17 cellular contexts compared by ENCODE assay signal in the genomic region with DNA sequence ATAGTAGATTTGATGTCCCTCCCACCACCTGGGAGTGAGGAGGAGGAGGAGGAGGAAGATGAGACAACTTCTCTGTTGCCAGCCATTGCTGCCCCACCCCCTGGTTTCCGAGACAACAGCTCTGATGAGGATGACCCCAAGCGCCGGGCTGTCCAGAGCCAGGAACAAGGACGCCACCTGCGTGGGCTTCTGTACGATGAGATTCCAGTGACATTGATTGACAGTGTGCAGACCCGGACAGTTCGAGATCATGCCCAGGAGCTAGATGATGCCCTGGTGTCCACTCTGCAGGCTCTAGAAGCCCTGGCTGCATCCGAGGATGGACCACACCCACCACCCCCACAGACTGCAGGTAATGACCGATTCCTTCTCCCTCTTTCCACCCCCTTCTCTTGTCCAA. TPM values are rescaled to one million over a fixed set of nuclear protein-coding genes. Genes with fewer than 3 reads are reported as not detected.
A peak's percentile ranks its signal among the peaks of the same experiment; 100 is the strongest.
DNase-seq lines count a peak whose midpoint lies in the region; ATAC-seq and TF ChIP-seq lines count a peak whose summit lies in the region.
"Had no signal": no experiment of that assay in that cellular context is flagged by ENCODE, and none has a peak within 500 bp of the region (broad histone marks: within the 10 kb centered on the region; RNA-seq: fewer than 3 reads in every experiment).

No MANE protein-coding gene starts in this region.

- ATAC-seq in HG03571 (IDR thresholded peaks at IDR 0.05; ENCODE audit: unreplicated experiment) (no peak), upper lobe of right lung (no peak)

- no peaks in the 10 kb centered on the region for H3K4me1 ChIP-seq in HEK293 (ENCODE audit: control insufficient read depth, insufficient read depth, low read length)
- H3K4me1 ChIP-seq in osteoblast (ENCODE audit: insufficient read depth, low read length): no peaks in the 10 kb centered on the region
- no peaks in the 10 kb centered on the region for H3K4me1 ChIP-seq in upper lobe of right lung
- H3K4me1 ChIP-seq: BE2C, BLaER1, Caco-2 had no signal

- POLR2A ChIA-PET in HEK293 (lab: Yijun Ruan, JAX): no interaction called here

- H3K27me3 ChIP-seq in osteoblast (ENCODE audit: insufficient read depth, low read length) (peaks cover 11% of the 10 kb centered on the region), upper lobe of right lung (no peaks in the 10 kb centered on the region)
- H3K27me3 ChIP-seq: BE2C had no signal

- H2AFZ ChIP-seq in osteoblast (ENCODE audit: low read length): no peak overlapping the region

- H3K9me3 ChIP-seq in HEK293 (ENCODE audit: control insufficient read depth, insufficient read depth, low read depth, low read length) (no peaks in the 10 kb centered on the region), osteoblast (ENCODE audit: low read depth, low read length) (no peaks in the 10 kb centered on the region), upper lobe of right lung (no peaks in the 10 kb centered on the region)
- H3K9me3 ChIP-seq: BE2C, BLaER1, Caco-2 had no signal

- intact Hi-C loops in upper lobe of right lung (cut with DNase I): no loop called here

- CTCF ChIA-PET in HEK293 (lab: Yijun Ruan, JAX): no interaction called here

- H3K79me2 ChIP-seq in osteoblast (ENCODE audit: insufficient read depth, low read length): no peaks in the 10 kb centered on the region

- DNase-seq in mesenteric fat pad (ENCODE audit: low spot score) (peak; percentile 75), osteoblast (ENCODE audit: insufficient read length, low spot score, missing footprints) (peak; percentile 68), upper lobe of right lung (no peak)
- DNase-seq: 8988T; ACHN; BE2C; C1 segment of cervical spinal cord; Caco-2; Calu3; CD4-positive, alpha-beta memory T cell; CD4-positive, CD25-positive, alpha-beta regulatory T cell; CD8-positive, alpha-beta memory T cell; DMS79 treated with DMSO at 0.1 percent for 48 hours; GF-D8 had no signal

- H3K27ac ChIP-seq in HEK293 (ENCODE audit: extremely low read depth, low read depth, low read length): no peak overlapping the region
- H3K27ac ChIP-seq in osteoblast (ENCODE audit: low read depth, low read length): no peak overlapping the region
- no peak overlapping the region for H3K27ac ChIP-seq in upper lobe of right lung
- H3K27ac ChIP-seq: BLaER1 had no signal

- no peaks in the 10 kb centered on the region for H4K20me1 ChIP-seq in osteoblast (ENCODE audit: insufficient read depth, low read length)
- H4K20me1 ChIP-seq: BLaER1 had no signal

- H3K4me3 ChIP-seq in HEK293 (ENCODE audit: low read depth, low read length) (no peak overlapping the region), osteoblast (ENCODE audit: insufficient read depth, low read length) (no peak overlapping the region), upper lobe of right lung (no peak overlapping the region)
- H3K4me3 ChIP-seq: BLaER1 had no signal

- no peak overlapping the region for H3K4me2 ChIP-seq in osteoblast (ENCODE audit: insufficient read depth, low read length)
- H3K4me2 ChIP-seq: BLaER1 had no signal

- no peaks in the 10 kb centered on the region for H3K36me3 ChIP-seq in HEK293 (ENCODE audit: control insufficient read depth in 2 of 2, insufficient read depth in 1 of 2, low read length in 2 of 2)
- no peaks in the 10 kb centered on the region for H3K36me3 ChIP-seq in osteoblast (ENCODE audit: insufficient read depth, low read length)
- H3K36me3 ChIP-seq in upper lobe of right lung: no peaks in the 10 kb centered on the region
- H3K36me3 ChIP-seq: BE2C, BLaER1 had no signal

- no peak for TF ChIP-seq CTCF in HEK293 (tag by site-specific recombination; IDR thresholded peaks at IDR 0.05)
- TF ChIP-seq CTCF in osteoblast (IDR thresholded peaks at IDR 0.05; ENCODE audit: extremely low read depth, low read depth, low read length): no peak
- TF ChIP-seq CTCF in upper lobe of right lung (IDR thresholded peaks at IDR 0.05): no peak

TF ChIP-seq in HEK293, 187 proteins besides CTCF, POLR2A, EP300 and RAD21:
- TF ChIP-seq ATF2 (tag by site-specific recombination; IDR thresholded peaks at IDR 0.05; ENCODE audit: low read depth) (no peak), ZNF629 (tag by site-specific recombination; IDR thresholded peaks at IDR 0.05) (no peak), TCF7L2 (IDR thresholded peaks at IDR 0.05; ENCODE audit: borderline replicate concordance, low read depth, low read length) (no peak), ZNF132 (tag by site-specific recombination; IDR thresholded peaks at IDR 0.05; ENCODE audit: borderline replicate concordance) (no peak), ZNF24 (tag by site-specific recombination; IDR thresholded peaks at IDR 0.05) (no peak)
- TF ChIP-seq, protein P1, sequence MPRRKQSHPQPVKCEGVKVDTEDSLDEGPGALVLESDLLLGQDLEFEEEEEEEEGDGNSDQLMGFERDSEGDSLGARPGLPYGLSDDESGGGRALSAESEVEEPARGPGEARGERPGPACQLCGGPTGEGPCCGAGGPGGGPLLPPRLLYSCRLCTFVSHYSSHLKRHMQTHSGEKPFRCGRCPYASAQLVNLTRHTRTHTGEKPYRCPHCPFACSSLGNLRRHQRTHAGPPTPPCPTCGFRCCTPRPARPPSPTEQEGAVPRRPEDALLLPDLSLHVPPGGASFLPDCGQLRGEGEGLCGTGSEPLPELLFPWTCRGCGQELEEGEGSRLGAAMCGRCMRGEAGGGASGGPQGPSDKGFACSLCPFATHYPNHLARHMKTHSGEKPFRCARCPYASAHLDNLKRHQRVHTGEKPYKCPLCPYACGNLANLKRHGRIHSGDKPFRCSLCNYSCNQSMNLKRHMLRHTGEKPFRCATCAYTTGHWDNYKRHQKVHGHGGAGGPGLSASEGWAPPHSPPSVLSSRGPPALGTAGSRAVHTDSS (tag by site-specific recombination; IDR thresholded peaks at IDR 0.05): 0 out of 2 replicates have a peak, but pooled peaks have one; percentile 16
TF ChIP-seq in HEK293: peak in this region for 1.

RNA-seq across cellular contexts. Expression of gene PRPS1, which starts 30.5 kb away (rescaled TPM):
- 27.6 TPM for total RNA-seq in mesenteric fat pad
- 30.4 and 31.5 TPM in 2 replicates for total RNA-seq in osteoblast
- total RNA-seq in upper lobe of right lung: 25.6 TPM
